In the genomic region with DNA sequence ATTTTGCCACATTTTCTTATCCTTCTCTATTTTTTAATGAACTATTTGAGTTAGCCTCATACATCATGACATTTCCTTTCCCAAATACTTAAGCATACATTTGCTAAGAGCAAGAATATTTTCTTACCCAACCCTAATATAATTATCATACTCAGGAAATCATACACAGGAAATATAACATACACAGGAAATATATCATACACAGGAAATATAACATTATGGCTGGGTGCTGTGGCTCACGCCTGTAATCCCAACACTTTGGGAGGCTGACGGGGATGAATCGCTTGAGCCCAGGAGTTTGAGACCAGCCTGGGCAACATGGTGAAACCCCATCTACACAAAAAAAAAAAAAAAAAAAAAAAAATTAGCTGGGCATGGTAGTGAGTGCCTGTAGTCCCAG, we compare ENCODE assay signal across 24 cellular contexts. TPM values are rescaled to one million over a fixed set of nuclear protein-coding genes. Genes with fewer than 3 reads are reported as not detected.
DNase-seq lines count a peak whose midpoint lies in the region; ATAC-seq and TF ChIP-seq lines count a peak whose summit lies in the region.
"Had no signal": no experiment of that assay in that cellular context is flagged by ENCODE, and none has a peak within 500 bp of the region (broad histone marks: within the 10 kb centered on the region; RNA-seq: fewer than 3 reads in every experiment).

No MANE protein-coding gene starts in this region.

- no peak for TF ChIP-seq CTCF in neutrophil (IDR thresholded peaks at IDR 0.05)
- no peak for TF ChIP-seq CTCF in right lobe of liver (IDR thresholded peaks at IDR 0.05)

- H3K4me3 ChIP-seq in neutrophil (ENCODE audit: low read depth in 1 of 2, low read length in 1 of 2) = no peak overlapping the region
- H3K4me3 ChIP-seq in right lobe of liver = no peak overlapping the region
- H3K4me3 ChIP-seq: sigmoid colon, transverse colon had no signal

- H3K4me1 Mint-ChIP-seq in activated naive CD4-positive, alpha-beta T cell treated with anti-CD3 and anti-CD28 coated beads, Interleukin-2, amount 50 U/mL, for 24 hours = peaks cover 59% of the 10 kb centered on the region
- peaks cover 54% of the 10 kb centered on the region for H3K4me1 Mint-ChIP-seq in activated naive CD8-positive, alpha-beta T cell treated with anti-CD3 and anti-CD28 coated beads, Interleukin-2, amount 50 U/mL, for 24 hours

- peak overlapping the region; percentile 32 for H3K27ac ChIP-seq in neutrophil
- no peak overlapping the region for H3K27ac ChIP-seq in right lobe of liver
- H3K27ac ChIP-seq: brain microvascular endothelial cell, parathyroid adenoma, sigmoid colon, transverse colon had no signal

- peaks cover 38% of the 10 kb centered on the region for H3K36me3 ChIP-seq in neutrophil
- peaks cover 0 to 1% (median 0%) of the 10 kb centered on the region in 4 donors for H3K36me3 ChIP-seq in right lobe of liver
- H3K36me3 ChIP-seq: brain microvascular endothelial cell, transverse colon had no signal

- peaks cover 12% of the 10 kb centered on the region for H3K36me3 Mint-ChIP-seq in activated naive CD4-positive, alpha-beta T cell treated with anti-CD3 and anti-CD28 coated beads, Interleukin-2, amount 50 U/mL, for 24 hours
- peaks cover 32 to 46% of the 10 kb centered on the region in 2 donors for H3K36me3 Mint-ChIP-seq in activated naive CD4-positive, alpha-beta T cell treated with anti-CD3 and anti-CD28 coated beads, Interleukin-2, amount 50 U/mL, for 72 hours
- peaks cover 37% of the 10 kb centered on the region for H3K36me3 Mint-ChIP-seq in activated naive CD8-positive, alpha-beta T cell treated with anti-CD3 and anti-CD28 coated beads, Interleukin-2, amount 50 U/mL, for 24 hours (ENCODE audit: low read depth)

- no peaks in the 10 kb centered on the region for H3K9me3 Mint-ChIP-seq in activated naive CD4-positive, alpha-beta T cell treated with anti-CD3 and anti-CD28 coated beads, Interleukin-2, amount 50 U/mL, for 24 hours
- no peaks in the 10 kb centered on the region for H3K9me3 Mint-ChIP-seq in activated naive CD4-positive, alpha-beta T cell treated with anti-CD3 and anti-CD28 coated beads, Interleukin-2, amount 50 U/mL, for 72 hours
- H3K9me3 Mint-ChIP-seq in activated naive CD8-positive, alpha-beta T cell treated with anti-CD3 and anti-CD28 coated beads, Interleukin-2, amount 50 U/mL, for 24 hours = no peaks in the 10 kb centered on the region

- H3K27me3 ChIP-seq in neutrophil (no peaks in the 10 kb centered on the region), right lobe of liver (no peaks in the 10 kb centered on the region)
- H3K27me3 ChIP-seq: brain microvascular endothelial cell, sigmoid colon, transverse colon had no signal

- intact Hi-C loops in right lobe of liver (cut with DNase I) = no loop called here

- no peak for TF ChIP-seq POLR2A in right lobe of liver (IDR thresholded peaks at IDR 0.05)

- peaks cover 29 to 43% of the 10 kb centered on the region in 2 experiments for H3K4me1 ChIP-seq in neutrophil (ENCODE audit: control insufficient read depth in 1 of 2, insufficient read depth in 1 of 2, low read depth in 1 of 2, low read length in 1 of 2)
- H3K4me1 ChIP-seq in right lobe of liver = no peaks in the 10 kb centered on the region
- H3K4me1 ChIP-seq: parathyroid adenoma, sigmoid colon had no signal

- WGBS in right lobe of liver (ENCODE audit: insufficient coverage, low coverage, low lambda C conversion rate, missing lambda C conversion rate) = 29% methylated on average over 3 of the region's 3 CpGs

- peak overlapping the region; percentile 63 for H3K4me3 Mint-ChIP-seq in activated naive CD4-positive, alpha-beta T cell treated with anti-CD3 and anti-CD28 coated beads, Interleukin-2, amount 50 U/mL, for 24 hours
- no peak overlapping the region for H3K4me3 Mint-ChIP-seq in activated naive CD8-positive, alpha-beta T cell treated with anti-CD3 and anti-CD28 coated beads, Interleukin-2, amount 50 U/mL, for 24 hours

- H3K27me3 Mint-ChIP-seq in activated naive CD4-positive, alpha-beta T cell treated with anti-CD3 and anti-CD28 coated beads, Interleukin-2, amount 50 U/mL, for 24 hours = no peaks in the 10 kb centered on the region
- no peaks in the 10 kb centered on the region for H3K27me3 Mint-ChIP-seq in activated naive CD8-positive, alpha-beta T cell treated with anti-CD3 and anti-CD28 coated beads, Interleukin-2, amount 50 U/mL, for 24 hours

- H3K27ac Mint-ChIP-seq in activated naive CD4-positive, alpha-beta T cell treated with anti-CD3 and anti-CD28 coated beads, Interleukin-2, amount 50 U/mL, for 24 hours = peak overlapping the region; percentile 48
- H3K27ac Mint-ChIP-seq in activated naive CD4-positive, alpha-beta T cell treated with anti-CD3 and anti-CD28 coated beads, Interleukin-2, amount 50 U/mL, for 72 hours = no peak overlapping the region
- H3K27ac Mint-ChIP-seq in activated naive CD8-positive, alpha-beta T cell treated with anti-CD3 and anti-CD28 coated beads, Interleukin-2, amount 50 U/mL, for 24 hours = peak overlapping the region; percentile 10

- no peak for DNase-seq in activated naive CD4-positive, alpha-beta T cell treated with anti-CD3 and anti-CD28 coated beads, Interleukin-2, amount 50 U/mL, for 72 hours (ENCODE audit: low spot score in 2 of 2)
- peak; percentile 23 for DNase-seq in HS-5 (ENCODE audit: low read depth)
- no peak for DNase-seq in activated naive CD8-positive, alpha-beta T cell treated with anti-CD3 and anti-CD28 coated beads, Interleukin-2, amount 50 U/mL, for 24 hours
- DNase-seq in right lobe of liver = no peak
- DNase-seq in NCI-H1436 treated with DMSO at 0.1 percent for 48 hours (lab: John Stamatoyannopoulos, UW) = no peak
- DNase-seq: brain microvascular endothelial cell; foreskin melanocyte; hypothalamus; kidney; NCI-H1105; NCI-H2171; NCI-H526 treated with DMSO at 0.1 percent for 48 hours; sigmoid colon; stimulated activated naive CD4-positive, alpha-beta T cell treated with Interleukin-2 at 50 U/mL for 16 hours; transverse colon had no signal

- H3K9me3 ChIP-seq in neutrophil (no peaks in the 10 kb centered on the region), right lobe of liver (no peaks in the 10 kb centered on the region)
- H3K9me3 ChIP-seq: sigmoid colon, transverse colon had no signal

- no peak for ATAC-seq in activated naive CD4-positive, alpha-beta T cell treated with anti-CD3 and anti-CD28 coated beads, Interleukin-2, amount 50 U/mL, for 72 hours
- ATAC-seq in activated naive CD8-positive, alpha-beta T cell treated with anti-CD3 and anti-CD28 coated beads, Interleukin-2, amount 50 U/mL, for 24 hours = no peak
- ATAC-seq in HG02571 (IDR thresholded peaks at IDR 0.05; ENCODE audit: unreplicated experiment) = no peak
- no peak for ATAC-seq in right lobe of liver
- ATAC-seq: Right ventricle myocardium inferior had no signal

RNA-seq across cellular contexts. Expression of a gene that starts 4.9 kb away (rescaled TPM):
- total RNA-seq in activated naive CD4-positive, alpha-beta T cell treated with anti-CD3 and anti-CD28 coated beads, Interleukin-2, amount 50 U/mL, for 72 hours = 100 to 1,000 TPM; 153 to 154 TPM
- total RNA-seq in right lobe of liver = 10 to 100 TPM in 1 of 6 experiments, 1 to 10 TPM in 5; 6.3 to 17.5 (median 7.8) TPM
- total RNA-seq: epithelial cell of proximal tubule, LHCN-M2, lung microvascular endothelial cell, myocyte had no signal

RNA-seq across cellular contexts. Expression of a gene that starts 29.1 kb away (rescaled TPM):
- total RNA-seq in activated naive CD4-positive, alpha-beta T cell treated with anti-CD3 and anti-CD28 coated beads, Interleukin-2, amount 50 U/mL, for 72 hours = 10 to 100 TPM in 1 of 2 donors, 1 to 10 TPM in 1; 9.3 to 10.1 TPM
- under 1 TPM in 1 of 6 experiments, not detected in 5; 0.51 TPM for total RNA-seq in right lobe of liver
- total RNA-seq: epithelial cell of proximal tubule, LHCN-M2, lung microvascular endothelial cell, myocyte, sigmoid colon, transverse colon had no signal

RNA-seq across cellular contexts. Expression of a gene that starts 46.9 kb away (rescaled TPM):
- 10 to 100 TPM; 24.1 to 33.6 TPM for total RNA-seq in activated naive CD4-positive, alpha-beta T cell treated with anti-CD3 and anti-CD28 coated beads, Interleukin-2, amount 50 U/mL, for 72 hours
- total RNA-seq in right lobe of liver = 1 to 10 TPM in 3 of 6 experiments, under 1 TPM in 3; 0.67 to 1.7 (median 1.0) TPM
- total RNA-seq: LHCN-M2, lung microvascular endothelial cell had no signal

Comparison
In these comparisons a context has a peak if more than half of its experiments do, and no peak if none do; other contexts are left out.
1. H3K27ac Mint-ChIP-seq: peak in activated naive CD4-positive, alpha-beta T cell treated with anti-CD3 and anti-CD28 coated beads, Interleukin-2, amount 50 U/mL, for 24 hours (single experiment) and activated naive CD8-positive, alpha-beta T cell treated with anti-CD3 and anti-CD28 coated beads, Interleukin-2, amount 50 U/mL, for 24 hours (single experiment); none in activated naive CD4-positive, alpha-beta T cell treated with anti-CD3 and anti-CD28 coated beads, Interleukin-2, amount 50 U/mL, for 72 hours (0 of 2).
2. RNA of a gene that starts 4.9 kb away (total RNA-seq): 153 to 154 TPM in activated naive CD4-positive, alpha-beta T cell treated with anti-CD3 and anti-CD28 coated beads, Interleukin-2, amount 50 U/mL, for 72 hours; 6.3 to 17.5 TPM in right lobe of liver; every median in the first group is over 4 times any median in the second.
3. RNA of a gene that starts 29.1 kb away (total RNA-seq): 9.3 to 10.1 TPM in activated naive CD4-positive, alpha-beta T cell treated with anti-CD3 and anti-CD28 coated beads, Interleukin-2, amount 50 U/mL, for 72 hours; 0.51 TPM in right lobe of liver; every median in the first group is over 4 times any median in the second.
4. RNA of a gene that starts 46.9 kb away (total RNA-seq): 24.1 to 33.6 TPM in activated naive CD4-positive, alpha-beta T cell treated with anti-CD3 and anti-CD28 coated beads, Interleukin-2, amount 50 U/mL, for 72 hours; 0.67 to 1.7 TPM in right lobe of liver; every median in the first group is over 4 times any median in the second.